Comparison of ENCODE assay signal across 2 cellular contexts in genomic region chr11:33838234-33838633, GRCh38. TPM values are rescaled to one million over a fixed set of nuclear protein-coding genes. Genes with fewer than 3 reads are reported as not detected.
"Had no signal": no experiment of that assay in that cellular context is flagged by ENCODE, and none has a peak within 500 bp of the region (broad histone marks: within the 10 kb centered on the region; RNA-seq: fewer than 3 reads in every experiment).

No MANE protein-coding gene starts in this region.

RNA-seq across cellular contexts. Expression of gene LMO2, which starts 53.6 kb away (rescaled TPM):
- total RNA-seq: SJSA1, SK-MEL-5 had no signal
